Comparison of ENCODE assay signal across 8 cellular contexts in the genomic region with DNA sequence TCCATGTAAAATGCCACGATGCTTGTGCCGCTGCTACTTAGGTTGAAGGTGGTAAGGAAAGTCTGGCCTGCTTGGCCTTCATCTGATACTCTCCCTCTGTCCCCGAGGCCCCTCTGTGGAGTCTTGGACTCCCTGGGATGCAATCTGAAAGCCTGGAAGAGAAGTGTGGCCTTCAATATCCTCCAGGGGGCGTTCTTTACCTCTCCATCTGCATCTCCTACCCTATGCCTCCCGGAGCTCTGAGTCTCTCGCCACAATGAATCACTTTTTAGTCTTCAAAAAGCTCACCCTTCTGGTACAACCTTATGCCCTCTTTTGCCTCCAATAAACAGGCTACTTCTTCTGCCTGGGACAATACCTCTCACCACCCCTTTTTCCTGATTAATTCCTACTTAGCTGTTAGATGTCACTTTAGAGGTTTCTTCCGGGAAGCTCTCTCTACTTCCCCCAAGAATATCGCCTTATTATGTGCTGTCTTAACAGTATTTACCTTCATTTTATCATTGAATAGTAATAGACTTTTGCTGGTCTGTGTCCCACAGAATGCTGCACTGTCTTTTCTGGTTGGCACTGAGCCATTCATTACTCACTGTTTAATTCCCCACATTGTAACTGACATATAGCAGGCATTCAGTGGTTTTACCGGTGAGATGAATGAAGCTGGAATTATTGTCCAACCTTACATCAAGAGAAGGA. TPM values are rescaled to one million over a fixed set of nuclear protein-coding genes. Genes with fewer than 3 reads are reported as not detected.
DNase-seq lines count a peak whose midpoint lies in the region; ATAC-seq and TF ChIP-seq lines count a peak whose summit lies in the region.

No MANE protein-coding gene starts in this region.

- intact Hi-C loops in breast epithelium (cut with DNase I; ENCODE audit: low total_unique reads): loop anchor here (10.0 kb wide), 1 partner anchor 655 kb away; no protein-coding TSS in a partner anchor

- no peak for ATAC-seq in GM18517 (IDR thresholded peaks at IDR 0.05; ENCODE audit: unreplicated experiment)

- WGBS in GM23248 (ENCODE audit: low coverage in 1 of 2, low lambda C conversion rate in 2 of 2, missing lambda C conversion rate in 2 of 2), 2 experiments: 9 to 11% methylated on average over 9 of the region's 9 CpGs

- H3K9me2 ChIP-seq in GM23248 (ENCODE audit: insufficient read depth): no peaks in the 10 kb centered on the region

- TF ChIP-seq POLR2A in breast epithelium (IDR thresholded peaks at IDR 0.05): no peak

- 0 out of 2 replicates have a peak, but pooled peaks cover 7% of the 10 kb centered on the region for H3F3A ChIP-seq in GM23248 (ENCODE audit: insufficient read depth)

- H3K9me3 ChIP-seq in GM23248 (ENCODE audit: low read depth) (no peaks in the 10 kb centered on the region), breast epithelium (no peaks in the 10 kb centered on the region)

- H3K4me3 ChIP-seq in GM23248 (no peak overlapping the region), breast epithelium (no peak overlapping the region)

- H3K27ac ChIP-seq in GM23248: no peak overlapping the region
- peak overlapping the region in 1 of 2 donors; percentile 14 for H3K27ac ChIP-seq in breast epithelium

- H3K36me3 ChIP-seq in GM23248 (ENCODE audit: low read depth) (no peaks in the 10 kb centered on the region), breast epithelium (no peaks in the 10 kb centered on the region)

- peak overlapping the region; percentile 47; the same call in 1 of the 2 replicates for H2AFZ ChIP-seq in GM23248

- H3K27me3 ChIP-seq in GM23248 (replicated peaks; ENCODE audit: insufficient read depth): peaks cover 7% of the 10 kb centered on the region; the same call in 1 of the 2 replicates
- no peaks in the 10 kb centered on the region for H3K27me3 ChIP-seq in breast epithelium

- H3K79me2 ChIP-seq in GM23248 (ENCODE audit: insufficient read depth): no peaks in the 10 kb centered on the region

- no peaks in the 10 kb centered on the region for H4K20me1 ChIP-seq in GM23248 (ENCODE audit: insufficient read depth)

- DNase-seq in D341Med (ENCODE audit: low spot score) (peak; percentile 82), GM23248 (peak; percentile 91), NCI-H187 (lab: John Stamatoyannopoulos, UW) (peak; percentile 2 to 5), T1000 (lab: John Stamatoyannopoulos, UW) (peak; percentile 60), breast epithelium (ENCODE audit: low spot score in 2 of 2) (peak in 1 of 2 donors; percentile 54), iris pigment epithelial cell (ENCODE audit: low read depth) (peak; percentile 73)
- DNase-seq in stimulated activated CD4-positive, alpha-beta T cell treated with anti-CD3 and anti-CD28 coated beads, Interleukin-1b, Interleukin-23, amount 100 ng/mL, for 48 hours: peak; percentile 55

- in situ Hi-C loops in GM23248 (cut with MboI): loop anchor here (10.0 kb wide), 1 partner anchor 645 kb away; no protein-coding TSS in a partner anchor

- peak overlapping the region; percentile 45 for H3K4me2 ChIP-seq in GM23248 (ENCODE audit: unreplicated experiment)

- peak; percentile 51 to 79 (median 66) for TF ChIP-seq CTCF in breast epithelium (IDR thresholded peaks at IDR 0.05)

- no peak overlapping the region for H3K9ac ChIP-seq in GM23248

- H3K4me1 ChIP-seq in GM23248 (ENCODE audit: insufficient read depth): no peaks in the 10 kb centered on the region
- H3K4me1 ChIP-seq in breast epithelium: no peaks in the 10 kb centered on the region

RNA-seq across cellular contexts. Expression of gene ATG5, which starts 13.9 kb away (rescaled TPM):
- total RNA-seq in GM23248 (2014; rRNA removed; shearing (Covaris generic)): 39.4 and 46.2 TPM in 2 replicates
- polyA plus RNA-seq in GM23248 (2016; fragmentation: Nextera tagmentation; extraction: Ambion mirVana): 44.2 and 45.2 TPM in 2 replicates
- total RNA-seq in breast epithelium: 10 to 100 TPM; 35.8 to 51.1 (median 45.9) TPM

RNA-seq across cellular contexts. Expression of gene CRYBG1, which starts 21.0 kb away (rescaled TPM):
- 6.2 and 8.4 TPM in 2 replicates for total RNA-seq in GM23248 (2014; rRNA removed; shearing (Covaris generic))
- 1.9 and 2.1 TPM in 2 replicates for polyA plus RNA-seq in GM23248 (2016; fragmentation: Nextera tagmentation; extraction: Ambion mirVana)
- 100 to 1,000 TPM in 1 of 3 donors, 10 to 100 TPM in 2; 30.9 to 142 (median 38.3) TPM for total RNA-seq in breast epithelium
